Comparison of ENCODE assay signal across 21 cellular contexts in the genomic region with DNA sequence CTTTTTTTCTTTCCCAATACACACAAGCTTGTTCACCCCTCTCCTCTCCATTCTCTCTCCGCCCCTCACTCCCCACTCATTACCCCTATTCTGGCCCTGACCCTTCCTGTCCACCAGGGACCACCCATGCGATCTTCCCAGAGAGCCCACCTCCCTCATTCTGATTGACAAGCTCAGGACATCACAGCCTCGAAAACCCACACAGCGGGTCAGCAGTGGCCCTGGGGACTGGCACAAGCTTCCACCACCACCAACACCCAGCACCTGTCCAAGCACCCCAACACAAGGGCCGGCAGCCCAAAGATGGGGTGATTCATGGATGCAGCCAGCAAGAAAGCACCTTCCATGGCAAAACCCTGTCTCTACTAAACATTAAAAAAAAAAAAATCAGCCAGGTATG.
"Had no signal": no experiment of that assay in that cellular context is flagged by ENCODE, and none has a peak within 500 bp of the region (broad histone marks: within the 10 kb centered on the region; RNA-seq: fewer than 3 reads in every experiment).

No MANE protein-coding gene starts in this region.

- H2AFZ ChIP-seq: parathyroid adenoma had no signal

- H3K9ac ChIP-seq: parathyroid adenoma had no signal

- DNase-seq: activated CD4-positive, alpha-beta T cell treated with anti-CD3 and anti-CD28 coated beads, Interleukin-2, amount 10 ng/mL, durations not matched to agents 7 days and 5 days; activated effector memory CD4-positive, alpha-beta T cell treated with anti-CD3 and anti-CD28 coated beads, Interleukin-2, amount 50 U/mL, for 16 hours; activated naive CD4-positive, alpha-beta T cell treated with anti-CD3 and anti-CD28 coated beads, Interleukin-2, amount 50 U/mL, for 16 hours; activated T-cell treated with anti-CD3 and anti-CD28 coated beads, Interleukin-2, amount 50 U/mL, for 72 hours; effector CD4-positive, alpha-beta T cell; heart right ventricle; left ventricle myocardium inferior; mammary epithelial cell; sigmoid colon; stimulated activated CD4-positive, alpha-beta T cell treated with anti-CD3 and anti-CD28 coated beads, Interleukin-1b, Interleukin-23, amount 100 ng/mL, for 48 hours; stimulated activated CD8-positive, alpha-beta memory T cell treated with anti-CD3 and anti-CD28 coated beads, Interleukin-4, amount 100 ng/mL, for 48 hours; stimulated activated naive CD8-positive, alpha-beta T cell treated with anti-CD3 and anti-CD28 coated beads, Interleukin-15, Interleukin-2, amounts not matched to agents 100 U/mL and 50 U/mL, for 24 hours; T-helper 1 cell; T-helper 9 cell; uterus had no signal

- H3K36me3 ChIP-seq: adrenal gland, esophagus muscularis mucosa, gastroesophageal sphincter, heart right ventricle, left ventricle myocardium inferior, sigmoid colon, tibial nerve, uterus had no signal

- H3K27me3 ChIP-seq: adrenal gland, esophagus muscularis mucosa, sigmoid colon, tibial nerve, uterus had no signal

- H3K9me3 ChIP-seq: adrenal gland, esophagus muscularis mucosa, gastroesophageal sphincter, heart right ventricle, left ventricle myocardium inferior, sigmoid colon, tibial nerve, uterus had no signal

- H3K27ac ChIP-seq: adrenal gland, esophagus muscularis mucosa, gastroesophageal sphincter, heart right ventricle, left ventricle myocardium inferior, parathyroid adenoma, sigmoid colon, tibial nerve, uterus had no signal

- ATAC-seq: activated CD4-positive, CD25-positive, alpha-beta regulatory T cell treated with anti-CD3 and anti-CD28 coated beads, Interleukin-2, amount 50 U/mL, for 24 hours; activated T-cell treated with anti-CD3 and anti-CD28 coated beads, Interleukin-2, amount 50 U/mL, for 72 hours; gastroesophageal sphincter; heart right ventricle; stimulated activated naive CD8-positive, alpha-beta T cell treated with anti-CD3 and anti-CD28 coated beads, Interleukin-15, Interleukin-2, amounts not matched to agents 100 U/mL and 50 U/mL, for 24 hours had no signal

- H3K4me1 ChIP-seq: adrenal gland, esophagus muscularis mucosa, gastroesophageal sphincter, left ventricle myocardium inferior, sigmoid colon, tibial nerve, uterus had no signal

- H3K4me3 ChIP-seq: adrenal gland, esophagus muscularis mucosa, gastroesophageal sphincter, heart right ventricle, left ventricle myocardium inferior, sigmoid colon, tibial nerve, uterus had no signal

- H3K79me2 ChIP-seq: parathyroid adenoma had no signal
